ENCODE assay signal across 20 cellular contexts in the genomic region with DNA sequence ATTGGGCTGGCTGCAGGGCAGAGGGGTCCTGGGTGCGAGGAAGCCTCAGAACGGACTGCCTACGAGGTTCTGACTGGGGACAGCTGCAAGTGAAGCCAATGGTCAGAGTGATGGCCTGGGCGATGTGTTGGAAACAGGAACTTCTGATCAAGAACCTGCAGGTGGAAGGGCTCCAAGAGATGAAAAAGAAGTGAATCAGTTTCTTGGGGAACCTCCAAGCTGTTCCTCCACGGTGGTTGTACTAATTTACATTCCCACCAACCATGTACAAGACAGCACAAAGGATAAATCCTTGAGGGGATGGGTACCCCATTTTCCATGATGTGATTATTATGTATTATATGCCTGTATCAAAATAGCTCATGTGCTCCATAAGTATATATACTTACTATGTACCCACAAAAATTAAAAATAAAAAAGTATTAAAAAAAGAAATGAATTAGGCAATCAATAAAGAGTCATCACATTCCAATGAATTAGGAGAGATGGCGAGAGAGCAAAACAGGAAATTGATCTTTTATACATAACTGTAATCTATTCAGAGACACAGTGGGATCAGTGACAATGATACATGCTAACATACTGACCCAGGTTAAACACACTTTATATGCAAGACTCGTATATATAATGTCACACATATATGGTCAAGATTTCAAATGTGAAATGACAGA. TPM values are rescaled to one million over a fixed set of nuclear protein-coding genes. Genes with fewer than 3 reads are reported as not detected.
DNase-seq lines count a peak whose midpoint lies in the region; ATAC-seq lines count a peak whose summit lies in the region.
"Had no signal": no experiment of that assay in that cellular context is flagged by ENCODE, and none has a peak within 500 bp of the region (broad histone marks: within the 10 kb centered on the region; RNA-seq: fewer than 3 reads in every experiment).

No MANE protein-coding gene starts in this region.

- DNase-seq in AG20443 (ENCODE audit: low spot score) (peak; percentile 24), MG63 (peak; percentile 48), fibroblast of gingiva (ENCODE audit: low read depth) (peak; percentile 20), trophoblast cell (no peak), activated T-cell treated with anti-CD3 and anti-CD28 coated beads for 4 hours (no peak), NCI-H187 (lab: John Stamatoyannopoulos, UW) (no peak)
- no peak for DNase-seq in stimulated activated naive CD8-positive, alpha-beta T cell treated with anti-CD3 and anti-CD28 coated beads, Interleukin-15, Interleukin-2, amounts not matched to agents 100 U/mL and 50 U/mL, for 24 hours
- DNase-seq: activated CD4-positive, alpha-beta T cell treated with anti-CD3 and anti-CD28 coated beads, Interleukin-2, amount 50 U/mL, for 48 hours; activated naive CD4-positive, alpha-beta T cell; anterior cingulate cortex; DND-41; effector memory CD4-positive, alpha-beta T cell; foreskin keratinocyte; MM.1S; NCI-H146; NCI-H774; stimulated activated CD4-positive, alpha-beta T cell treated with anti-CD3 and anti-CD28 coated beads, Interleukin-12 subunit alpha, Interleukin-12 subunit beta, amount 100 ng/mL, for 4 hours; substantia nigra; WERI-Rb-1 had no signal

- no peak overlapping the region for H3K4me2 ChIP-seq in trophoblast cell (ENCODE audit: low read length)

- no peak for ATAC-seq in stimulated activated naive CD8-positive, alpha-beta T cell treated with anti-CD3 and anti-CD28 coated beads, Interleukin-15, Interleukin-2, amounts not matched to agents 100 U/mL and 50 U/mL, for 24 hours
- ATAC-seq in activated CD4-positive, CD25-positive, alpha-beta regulatory T cell treated with anti-CD3 and anti-CD28 coated beads, Interleukin-2, amount 50 U/mL, for 24 hours: no peak

- peak overlapping the region; percentile 73 for H2BK12ac ChIP-seq in trophoblast cell (ENCODE audit: low read length)

- no peak overlapping the region for H2BK120ac ChIP-seq in trophoblast cell (ENCODE audit: insufficient read depth, low read length, poor library complexity)

- no CpG with 5 or more reads among the region's 7 CpGs for WGBS in trophoblast cell (ENCODE audit: extremely low coverage, insufficient coverage, insufficient read length)

- H3K9me3 ChIP-seq in MG63 (no peaks in the 10 kb centered on the region), trophoblast cell (ENCODE audit: insufficient read depth, low read depth, low read length) (no peaks in the 10 kb centered on the region)

- peak overlapping the region; percentile 43 for H4K91ac ChIP-seq in trophoblast cell (ENCODE audit: low read depth, low read length)

- peak overlapping the region; percentile 71 for H3K14ac ChIP-seq in trophoblast cell (ENCODE audit: low read length)

- peak overlapping the region; percentile 28 for H3K27ac ChIP-seq in trophoblast cell (ENCODE audit: low read depth, low read length)
- H3K27ac ChIP-seq: foreskin keratinocyte, WERI-Rb-1 had no signal

- peaks cover 7% of the 10 kb centered on the region for H3K79me1 ChIP-seq in trophoblast cell (ENCODE audit: low read length)

- H2AFZ ChIP-seq in trophoblast cell (ENCODE audit: insufficient read depth, low read length, poor library complexity): no peak overlapping the region

- H3K36me3 ChIP-seq in MG63: peaks cover 17% of the 10 kb centered on the region
- peaks cover 2 to 5% of the 10 kb centered on the region in 2 experiments for H3K36me3 ChIP-seq in trophoblast cell (ENCODE audit: control insufficient read depth in 1 of 2, insufficient read depth in 2 of 2, low read length in 2 of 2)
- H3K36me3 ChIP-seq: WERI-Rb-1 had no signal

- peak overlapping the region; percentile 18 for H2BK5ac ChIP-seq in trophoblast cell (ENCODE audit: low read depth, low read length, poor library complexity)

- H3K4me3 ChIP-seq in MG63 (no peak overlapping the region), trophoblast cell (ENCODE audit: low read depth, low read length) (no peak overlapping the region)

- peak overlapping the region; percentile 70 for H4K8ac ChIP-seq in trophoblast cell (ENCODE audit: low read depth, low read length)

- peaks cover 3 to 16% of the 10 kb centered on the region in 2 experiments for H3K4me1 ChIP-seq in trophoblast cell (ENCODE audit: control insufficient read depth in 1 of 2, insufficient read depth in 2 of 2, low read length in 2 of 2)

- no peak overlapping the region for H3K23ac ChIP-seq in trophoblast cell (ENCODE audit: low read length)

- H3K27me3 ChIP-seq in MG63: no peaks in the 10 kb centered on the region
- H3K27me3 ChIP-seq in trophoblast cell (ENCODE audit: insufficient read depth, low read length): no peaks in the 10 kb centered on the region
- H3K27me3 ChIP-seq: foreskin keratinocyte had no signal

- H4K12ac ChIP-seq in trophoblast cell (ENCODE audit: low read depth, low read length): no peak overlapping the region

- H3K18ac ChIP-seq in trophoblast cell (ENCODE audit: low read length): peak overlapping the region; percentile 82

- H3K79me2 ChIP-seq in trophoblast cell (ENCODE audit: control insufficient read depth, insufficient read depth, low read length, poor library complexity): peaks cover 10% of the 10 kb centered on the region

- H3K4ac ChIP-seq in trophoblast cell (ENCODE audit: low read depth, low read length): peak overlapping the region; percentile 76

- H2AK5ac ChIP-seq in trophoblast cell (ENCODE audit: low read length): no peak overlapping the region

- no peak overlapping the region for H3K9ac ChIP-seq in trophoblast cell (ENCODE audit: low read length)

RNA-seq across cellular contexts. Expression of a gene that starts 58.1 kb away (rescaled TPM):
- total RNA-seq in MG63 (2014; rRNA removed; shearing (Covaris generic); ENCODE audit: low replicate concordance): 41.3 and 45.2 TPM in 2 replicates
- 40.3 and 40.4 TPM in 2 replicates for polyA plus RNA-seq in trophoblast cell (2013)

Comparison
In these comparisons a context has a peak if more than half of its experiments do, and no peak if none do; other contexts are left out.
1. DNase-seq: peak in AG20443 (single experiment), MG63 (single experiment) and fibroblast of gingiva (single experiment); none in trophoblast cell (0 of 2), stimulated activated naive CD8-positive, alpha-beta T cell treated with anti-CD3 and anti-CD28 coated beads, Interleukin-15, Interleukin-2, amounts not matched to agents 100 U/mL and 50 U/mL, for 24 hours (single experiment), activated T-cell treated with anti-CD3 and anti-CD28 coated beads for 4 hours (single experiment) and NCI-H187 (0 of 2).